In the genomic region with DNA sequence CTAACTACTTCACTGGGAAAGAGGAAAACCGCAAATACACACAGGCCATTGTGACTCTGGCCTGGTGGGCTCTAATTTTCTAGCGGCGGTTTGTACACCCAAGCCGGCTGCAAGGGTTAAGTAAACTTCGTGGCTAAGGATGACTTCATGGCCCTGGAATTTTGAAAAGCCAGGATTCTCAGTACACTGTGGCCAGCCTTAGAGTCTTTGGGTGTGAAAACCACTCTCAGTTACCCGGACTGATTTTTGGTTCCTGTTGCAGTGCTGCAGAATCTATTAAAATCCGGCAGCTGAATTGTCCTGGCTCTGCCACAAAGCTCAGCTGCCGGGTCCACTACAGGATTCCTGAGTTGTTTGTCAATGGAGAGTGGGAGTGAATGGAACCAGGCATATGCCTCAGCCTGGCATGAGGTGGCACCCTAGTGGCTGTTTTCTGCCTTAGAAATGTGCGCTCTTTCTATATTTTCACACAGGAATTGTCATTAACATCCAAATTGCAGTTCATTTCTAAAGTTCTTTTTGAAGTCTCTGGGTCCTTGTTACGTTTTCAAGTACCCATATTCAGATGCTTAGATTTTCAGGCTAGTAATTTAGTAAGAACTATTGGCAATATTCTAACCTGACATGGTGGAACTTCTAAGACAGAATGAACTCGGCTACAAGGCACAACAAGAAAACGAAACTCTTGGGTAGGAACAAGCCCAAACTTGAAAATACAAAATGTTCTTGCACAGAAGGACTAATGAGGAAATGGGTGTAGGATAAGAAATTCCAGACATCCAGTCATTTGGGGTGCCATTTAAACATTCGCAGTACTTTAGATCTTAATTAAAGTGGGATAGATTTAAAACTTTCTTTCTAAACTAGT, we compare ENCODE assay signal across 8 cellular contexts.
DNase-seq lines count a peak whose midpoint lies in the region; ATAC-seq and TF ChIP-seq lines count a peak whose summit lies in the region.

No MANE protein-coding gene starts in this region.

- peaks cover 19% of the 10 kb centered on the region for H3K4me1 Mint-ChIP-seq in HFFc6 (ENCODE audit: low read depth)
- H3K4me1 Mint-ChIP-seq in activated CD4-positive, alpha-beta memory T cell treated with anti-CD3 and anti-CD28 coated beads, Interleukin-2, amount 10 ng/mL, durations not matched to agents 7 days and 5 days = peaks cover 2% of the 10 kb centered on the region

- H3K36me3 ChIP-seq in liver (ENCODE audit: control insufficient read depth in 4 of 4, insufficient read depth in 3 of 4, low read depth in 1 of 4, low read length in 3 of 4) = peaks cover 0 to 2% (median 0%) of the 10 kb centered on the region in 4 donors
- H3K36me3 ChIP-seq in testis (ENCODE audit: low read depth, missing control alignments) = no peaks in the 10 kb centered on the region

- no peak for ATAC-seq in HG03378 (IDR thresholded peaks at IDR 0.05; ENCODE audit: unreplicated experiment)

- peak overlapping the region; percentile 61 to 72 for H3K27ac ChIP-seq in liver (ENCODE audit: low read depth in 1 of 2, low read length in 2 of 2)
- peak overlapping the region; percentile 29 to 77 for H3K27ac ChIP-seq in testis

- peak; percentile 90 to 96 for TF ChIP-seq RAD21 in liver (IDR thresholded peaks at IDR 0.05)

- H3K27ac Mint-ChIP-seq in HFFc6 = peak overlapping the region; percentile 72
- H3K27ac Mint-ChIP-seq in activated CD4-positive, alpha-beta memory T cell treated with anti-CD3 and anti-CD28 coated beads, Interleukin-2, amount 10 ng/mL, durations not matched to agents 7 days and 5 days = no peak overlapping the region

- H3K4me3 Mint-ChIP-seq in HFFc6 = peak overlapping the region; percentile 85
- no peak overlapping the region for H3K4me3 Mint-ChIP-seq in activated CD4-positive, alpha-beta memory T cell treated with anti-CD3 and anti-CD28 coated beads, Interleukin-2, amount 10 ng/mL, durations not matched to agents 7 days and 5 days

- 19% methylated on average over 13 of the region's 13 CpGs for WGBS in liver
- WGBS in testis, 2 donors = 31 to 38% methylated on average over 13 of the region's 13 CpGs

- TF ChIP-seq CTCF in HFFc6 (IDR thresholded peaks at IDR 0.05) (peak; percentile 85), liver (IDR thresholded peaks at IDR 0.05; ENCODE audit: low read depth, low read length, missing input control) (peak; percentile 73), testis (IDR thresholded peaks at IDR 0.05) (peak; percentile 60 to 75 (median 66))

- POLR2A ChIA-PET in activated CD4-positive, alpha-beta memory T cell treated with anti-CD3 and anti-CD28 coated beads, Interleukin-2, amount 10 ng/mL, durations not matched to agents 7 days and 5 days (lab: Charles Lee) = no interaction called here

- intact Hi-C loops in testis (cut with DNase I; ENCODE audit: low total_unique reads) = no loop called here

- no peaks in the 10 kb centered on the region for H3K9me3 Mint-ChIP-seq in HFFc6
- H3K9me3 Mint-ChIP-seq in activated CD4-positive, alpha-beta memory T cell treated with anti-CD3 and anti-CD28 coated beads, Interleukin-2, amount 10 ng/mL, durations not matched to agents 7 days and 5 days = no peaks in the 10 kb centered on the region

- no peaks in the 10 kb centered on the region for H3K9me3 ChIP-seq in liver (ENCODE audit: control insufficient read depth in 4 of 4, low read length in 3 of 4)
- H3K9me3 ChIP-seq in testis = no peaks in the 10 kb centered on the region

- peaks cover 2 to 46% (median 24%) of the 10 kb centered on the region in 4 donors for H3K4me1 ChIP-seq in liver (ENCODE audit: control insufficient read depth in 4 of 4, insufficient read depth in 4 of 4, low read length in 3 of 4)
- H3K4me1 ChIP-seq in testis = peaks cover 22% of the 10 kb centered on the region

- H3K4me3 ChIP-seq in liver (ENCODE audit: low read depth in 1 of 3, low read length in 3 of 3) (peak overlapping the region in 1 of 3 donors; percentile 19), testis (no peak overlapping the region)

- H3K27me3 Mint-ChIP-seq in HFFc6 (ENCODE audit: insufficient read depth) = peaks cover 2% of the 10 kb centered on the region
- no peaks in the 10 kb centered on the region for H3K27me3 Mint-ChIP-seq in activated CD4-positive, alpha-beta memory T cell treated with anti-CD3 and anti-CD28 coated beads, Interleukin-2, amount 10 ng/mL, durations not matched to agents 7 days and 5 days

- H3K27me3 ChIP-seq in liver (ENCODE audit: control insufficient read depth in 4 of 4, insufficient read depth in 4 of 4, low read length in 3 of 4) (no peaks in the 10 kb centered on the region), testis (no peaks in the 10 kb centered on the region)

- no peak for TF ChIP-seq POLR2A in testis (IDR thresholded peaks at IDR 0.05)

- DNase-seq in AG08396 (ENCODE audit: low spot score) = peak; percentile 76
- DNase-seq in HFFc6 = peak; percentile 91
- DNase-seq in NOMO-1 treated with DMSO at 0.1 percent for 48 hours (lab: John Stamatoyannopoulos, UW; ENCODE audit: unreplicated experiment) = peak; percentile 66
- DNase-seq in dermis blood vessel endothelial cell = peak; percentile 92
- peak; percentile 83 for DNase-seq in testis
- no peak for DNase-seq in activated CD4-positive, alpha-beta memory T cell treated with anti-CD3 and anti-CD28 coated beads, Interleukin-2, amount 10 ng/mL, durations not matched to agents 7 days and 5 days

- H3K36me3 Mint-ChIP-seq in HFFc6 (ENCODE audit: low read depth) = no peaks in the 10 kb centered on the region
- H3K36me3 Mint-ChIP-seq in activated CD4-positive, alpha-beta memory T cell treated with anti-CD3 and anti-CD28 coated beads, Interleukin-2, amount 10 ng/mL, durations not matched to agents 7 days and 5 days (ENCODE audit: low read depth) = no peaks in the 10 kb centered on the region

- CTCF ChIA-PET in activated CD4-positive, alpha-beta memory T cell treated with anti-CD3 and anti-CD28 coated beads, Interleukin-2, amount 10 ng/mL, durations not matched to agents 7 days and 5 days (lab: Charles Lee) = interaction anchor here (1.8 kb wide), 1 partner anchor 288 kb away, joined by 7 read pairs; no protein-coding TSS in a partner anchor

- H3K9ac ChIP-seq in liver (ENCODE audit: low read depth in 1 of 2, low read length in 2 of 2) = peak overlapping the region; percentile 21 to 50

TF ChIP-seq in liver, 16 proteins besides CTCF, POLR2A, EP300 and RAD21 (continues in another document):
- TF ChIP-seq HNF4A (conservative IDR thresholded peaks at IDR 0.05) = peak; percentile 24 to 61
- TF ChIP-seq RXRA (IDR thresholded peaks at IDR 0.05) = peak; percentile 37 to 64
- TF ChIP-seq FOXA1 (IDR thresholded peaks at IDR 0.05) = no peak
- TF ChIP-seq JUND (IDR thresholded peaks at IDR 0.05) = peak; percentile 78 to 85
- TF ChIP-seq EGR1 (IDR thresholded peaks at IDR 0.05; ENCODE audit: low read depth in 2 of 2) = no peak
- TF ChIP-seq GABPA (IDR thresholded peaks at IDR 0.05 in 1 of 2, conservative IDR thresholded peaks at IDR 0.05 in 1 of 2) = no peak
- TF ChIP-seq FOXA2 (IDR thresholded peaks at IDR 0.05) = no peak
- TF ChIP-seq SP1 (IDR thresholded peaks at IDR 0.05) = peak; percentile 57
- TF ChIP-seq, protein P1, sequence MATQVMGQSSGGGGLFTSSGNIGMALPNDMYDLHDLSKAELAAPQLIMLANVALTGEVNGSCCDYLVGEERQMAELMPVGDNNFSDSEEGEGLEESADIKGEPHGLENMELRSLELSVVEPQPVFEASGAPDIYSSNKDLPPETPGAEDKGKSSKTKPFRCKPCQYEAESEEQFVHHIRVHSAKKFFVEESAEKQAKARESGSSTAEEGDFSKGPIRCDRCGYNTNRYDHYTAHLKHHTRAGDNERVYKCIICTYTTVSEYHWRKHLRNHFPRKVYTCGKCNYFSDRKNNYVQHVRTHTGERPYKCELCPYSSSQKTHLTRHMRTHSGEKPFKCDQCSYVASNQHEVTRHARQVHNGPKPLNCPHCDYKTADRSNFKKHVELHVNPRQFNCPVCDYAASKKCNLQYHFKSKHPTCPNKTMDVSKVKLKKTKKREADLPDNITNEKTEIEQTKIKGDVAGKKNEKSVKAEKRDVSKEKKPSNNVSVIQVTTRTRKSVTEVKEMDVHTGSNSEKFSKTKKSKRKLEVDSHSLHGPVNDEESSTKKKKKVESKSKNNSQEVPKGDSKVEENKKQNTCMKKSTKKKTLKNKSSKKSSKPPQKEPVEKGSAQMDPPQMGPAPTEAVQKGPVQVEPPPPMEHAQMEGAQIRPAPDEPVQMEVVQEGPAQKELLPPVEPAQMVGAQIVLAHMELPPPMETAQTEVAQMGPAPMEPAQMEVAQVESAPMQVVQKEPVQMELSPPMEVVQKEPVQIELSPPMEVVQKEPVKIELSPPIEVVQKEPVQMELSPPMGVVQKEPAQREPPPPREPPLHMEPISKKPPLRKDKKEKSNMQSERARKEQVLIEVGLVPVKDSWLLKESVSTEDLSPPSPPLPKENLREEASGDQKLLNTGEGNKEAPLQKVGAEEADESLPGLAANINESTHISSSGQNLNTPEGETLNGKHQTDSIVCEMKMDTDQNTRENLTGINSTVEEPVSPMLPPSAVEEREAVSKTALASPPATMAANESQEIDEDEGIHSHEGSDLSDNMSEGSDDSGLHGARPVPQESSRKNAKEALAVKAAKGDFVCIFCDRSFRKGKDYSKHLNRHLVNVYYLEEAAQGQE (IDR thresholded peaks at IDR 0.05) = no peak
- TF ChIP-seq, protein P2, sequence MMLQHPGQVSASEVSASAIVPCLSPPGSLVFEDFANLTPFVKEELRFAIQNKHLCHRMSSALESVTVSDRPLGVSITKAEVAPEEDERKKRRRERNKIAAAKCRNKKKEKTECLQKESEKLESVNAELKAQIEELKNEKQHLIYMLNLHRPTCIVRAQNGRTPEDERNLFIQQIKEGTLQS (IDR thresholded peaks at IDR 0.05) = no peak
- peak; percentile 18 for TF ChIP-seq TAF1 (conservative IDR thresholded peaks at IDR 0.05)
- peak; percentile 48 for TF ChIP-seq YY1 (IDR thresholded peaks at IDR 0.05)
- TF ChIP-seq MAX (IDR thresholded peaks at IDR 0.05) = peak; percentile 27
- TF ChIP-seq NR2F2 (IDR thresholded peaks at IDR 0.05) = no peak
- TF ChIP-seq HNF4G (IDR thresholded peaks at IDR 0.05) = peak; percentile 23
